In the genomic region with DNA sequence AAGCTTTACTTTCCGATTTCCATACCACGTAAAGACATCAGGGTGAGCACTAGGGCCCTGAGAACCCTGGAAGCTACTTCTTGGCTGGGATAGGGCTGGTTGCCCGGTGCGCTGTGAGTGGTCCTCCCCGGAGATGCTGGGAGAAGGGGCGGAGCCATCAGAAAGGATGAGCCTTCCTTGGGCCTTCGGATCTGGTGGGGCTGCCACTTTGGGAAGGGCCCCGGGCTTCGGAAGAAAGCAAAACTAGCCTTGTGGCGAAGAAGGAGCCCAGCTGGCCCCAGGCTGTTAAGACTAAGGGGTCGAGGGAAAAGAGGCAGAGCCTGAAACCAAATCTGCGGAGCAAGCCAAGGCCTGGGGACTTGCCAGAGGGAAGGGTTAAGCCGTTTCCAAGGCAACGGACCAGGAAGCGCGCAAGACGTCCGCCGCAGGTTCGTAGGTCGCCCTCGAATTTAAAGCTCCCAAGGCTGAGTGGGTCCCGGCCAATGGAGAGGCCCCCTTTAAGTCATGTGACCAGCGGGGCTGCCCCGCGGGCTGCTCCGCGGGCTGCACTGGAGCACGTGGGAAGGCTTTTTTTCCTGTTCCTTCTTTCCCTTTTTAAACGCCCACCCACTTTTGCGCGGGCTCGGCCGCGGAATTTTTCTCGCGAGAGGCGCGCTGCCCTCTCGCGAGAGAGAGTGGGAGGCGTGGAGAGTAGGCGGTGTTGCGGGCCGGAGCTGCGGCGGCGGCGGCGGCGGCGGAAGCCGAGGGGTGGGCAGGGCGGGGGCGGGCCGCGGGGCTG, we compare ENCODE assay signal across 8 cellular contexts. TPM values are rescaled to one million over a fixed set of nuclear protein-coding genes. Genes with fewer than 3 reads are reported as not detected.
A peak's percentile ranks its signal among the peaks of the same experiment; 100 is the strongest.
DNase-seq lines count a peak whose midpoint lies in the region; ATAC-seq, FAIRE-seq and TF ChIP-seq lines count a peak whose summit lies in the region.

No MANE protein-coding gene starts in this region.

- CTCF ChIA-PET in HepG2 (lab: Yijun Ruan, JAX; ENCODE audit: low intra/inter-chr PET ratio, low total read pairs), result no interaction called here

- peaks cover 9% of the 10 kb centered on the region for H3K79me2 ChIP-seq in HepG2 (ENCODE audit: insufficient read depth, low read length)

- H3K4me2 ChIP-seq in HepG2 (ENCODE audit: low read depth, low read length), result peak overlapping the region; percentile 60

- peaks cover 0 to 1% (median under 1%) of the 10 kb centered on the region in 3 donors for H3K27me3 Mint-ChIP-seq in CD14-positive monocyte (ENCODE audit: low read depth in 3 of 3)

- H3K9me3 Mint-ChIP-seq in CD14-positive monocyte, result peaks cover 0 to 7% (median 4%) of the 10 kb centered on the region in 7 donors

- H3K4me1 Mint-ChIP-seq in CD14-positive monocyte, result peaks cover 37% of the 10 kb centered on the region

- 27% methylated on average over 24 of the region's 57 CpGs for WGBS in HepG2 (ENCODE audit: low lambda C conversion rate)

- intact Hi-C loops in CD14-positive monocyte (cut with micrococcal nuclease) (no loop called here), HepG2 (cut with micrococcal nuclease; ENCODE audit: unreplicated experiment) (no loop called here)

- POLR2A ChIA-PET in HepG2 (lab: Yijun Ruan, JAX), result interaction anchor here (1.4 kb wide), 1 partner anchor 12 kb away, joined by 4 read pairs; no protein-coding TSS in a partner anchor

- H3K27me3 ChIP-seq in HepG2 (ENCODE audit: control insufficient read depth in 1 of 2, insufficient read depth in 2 of 2, low read length in 2 of 2), result no peaks in the 10 kb centered on the region

- peak; percentile 87 for ATAC-seq in GM19395 (IDR thresholded peaks at IDR 0.05; ENCODE audit: unreplicated experiment)
- ATAC-seq in HG03558 (IDR thresholded peaks at IDR 0.05; ENCODE audit: extremely low read depth, unreplicated experiment), result peak; percentile 70
- ATAC-seq in HepG2, result peak; percentile 90

- peak overlapping the region; percentile 59 for H3K27ac ChIP-seq in HepG2 (ENCODE audit: extremely low read length, insufficient read depth, low read length)

- peak overlapping the region; percentile 75 to 92 (median 89) for H3K27ac Mint-ChIP-seq in CD14-positive monocyte

- H3K4me1 ChIP-seq in HepG2 (ENCODE audit: insufficient read depth, low read length), result peaks cover 27% of the 10 kb centered on the region

- H3K4me3 ChIP-seq in HepG2 (replicated peaks in 1 of 3; ENCODE audit: insufficient read depth in 1 of 3, low read depth in 2 of 3, low read length in 3 of 3), result peak overlapping the region; percentile 44 to 91 (median 82); a peak in 5 of 6 replicates

- TF ChIP-seq RAD21 in HepG2 (CRISPR knock-in tag; IDR thresholded peaks at IDR 0.05), result no peak

- DNase-seq in CD14-positive monocyte (ENCODE audit: low spot score), result peak; percentile 90
- peak; percentile 99 for DNase-seq in NCI-H748 (lab: John Stamatoyannopoulos, UW; ENCODE audit: unreplicated experiment)
- peak; percentile 89 to 92 for DNase-seq in activated CD4-positive, alpha-beta T cell treated with anti-CD3 and anti-CD28 coated beads, Interleukin-2, amount 50 U/mL, for 4 hours
- peak; percentile 94 to 96 for DNase-seq in dermis microvascular lymphatic vessel endothelial cell (ENCODE audit: low read depth in 2 of 2)
- DNase-seq in HepG2 (ENCODE audit: low spot score), result peak; percentile 87
- peak; percentile 90 to 91 for DNase-seq in stimulated activated CD4-positive, alpha-beta T cell treated with anti-CD3 and anti-CD28 coated beads, Interleukin-2, amount 100 ng/mL, for 48 hours

- peak; percentile 44 for FAIRE-seq in HepG2 (lab: Jason Lieb, UNC)

- peak overlapping the region; percentile 99 for H2AFZ ChIP-seq in HepG2 (ENCODE audit: low read length)

- no TSS peak for BruUV-seq in HepG2 (replicated peaks; lab: Mats Ljungman, UMichigan)

- TF ChIP-seq CTCF in CD14-positive monocyte (IDR thresholded peaks at IDR 0.05), result no peak
- no peak for TF ChIP-seq CTCF in HepG2 (CRISPR knock-in tag; IDR thresholded peaks at IDR 0.05)

- H3K4me3 Mint-ChIP-seq in CD14-positive monocyte, result peak overlapping the region; percentile 97

- H4K20me1 ChIP-seq in HepG2 (ENCODE audit: insufficient read depth, low read length), result no peaks in the 10 kb centered on the region

- H3K9me3 ChIP-seq in HepG2 (ENCODE audit: low read length), result no peaks in the 10 kb centered on the region

- H3K9ac ChIP-seq in HepG2 (ENCODE audit: insufficient read depth, low read depth, low read length), result peak overlapping the region; percentile 63

- in situ Hi-C loops in HepG2 (cut with HindIII; ENCODE audit: extremely low pct_ligation_motif_present, low pct_unique_long_range_greater_than_20kb), result no loop called here

- H3K36me3 Mint-ChIP-seq in CD14-positive monocyte, result no peaks in the 10 kb centered on the region

- no peak; a peak in 1 of 4 replicates for TF ChIP-seq POLR2A in HepG2 (IDR thresholded peaks at IDR 0.05; ENCODE audit: insufficient read depth in 1 of 2, low read depth in 2 of 2, low read length in 2 of 2)

- TF ChIP-seq EP300 in HepG2 (IDR thresholded peaks at IDR 0.05; ENCODE audit: low read depth in 2 of 2, low read length in 2 of 2), result no peak
- peak; percentile 13; the same call in 1 of the 2 replicates for TF ChIP-seq EP300 in HepG2 (CRISPR knock-in tag; IDR thresholded peaks at IDR 0.05; ENCODE audit: borderline replicate concordance)

- no peaks in the 10 kb centered on the region for H3K36me3 ChIP-seq in HepG2 (replicated peaks in 1 of 2; ENCODE audit: control insufficient read depth in 1 of 2, insufficient read depth in 2 of 2, low read length in 2 of 2)

TF ChIP-seq in HepG2, 621 proteins besides CTCF, POLR2A, EP300 and RAD21 (continues in another document):
- TF ChIP-seq RAD51 (IDR thresholded peaks at IDR 0.05; ENCODE audit: borderline replicate concordance) (peak; percentile 92), CAMTA2 (CRISPR knock-in tag; IDR thresholded peaks at IDR 0.05; ENCODE audit: borderline replicate concordance) (0 out of 2 replicates have a peak, but pooled peaks have one; percentile 33), ZFP37 (CRISPR knock-in tag; IDR thresholded peaks at IDR 0.05; ENCODE audit: borderline replicate concordance) (peak; percentile 87; the same call in 1 of the 2 replicates), YEATS2 (CRISPR knock-in tag; IDR thresholded peaks at IDR 0.05; ENCODE audit: borderline replicate concordance) (peak; percentile 93), ARID2 (CRISPR knock-in tag; IDR thresholded peaks at IDR 0.05; ENCODE audit: borderline replicate concordance) (peak; percentile 51; the same call in 1 of the 2 replicates), ZMYM4 (CRISPR knock-in tag; IDR thresholded peaks at IDR 0.05) (peak; percentile 92), NKX3-1 (CRISPR knock-in tag; IDR thresholded peaks at IDR 0.05) (peak; percentile 87), ZNF777 (CRISPR knock-in tag; IDR thresholded peaks at IDR 0.05) (peak; percentile 49; the same call in 1 of the 2 replicates), MED13 (CRISPR knock-in tag; IDR thresholded peaks at IDR 0.05) (0 out of 2 replicates have a peak, but pooled peaks have one; percentile 73), ZFYVE20 (CRISPR knock-in tag; IDR thresholded peaks at IDR 0.05; ENCODE audit: borderline replicate concordance, low read depth) (peak; percentile 93; the same call in 1 of the 2 replicates), ZNF607 (CRISPR knock-in tag; IDR thresholded peaks at IDR 0.05; ENCODE audit: borderline replicate concordance) (peak; percentile 72; the same call in 1 of the 2 replicates)
- TF ChIP-seq, protein P1, sequence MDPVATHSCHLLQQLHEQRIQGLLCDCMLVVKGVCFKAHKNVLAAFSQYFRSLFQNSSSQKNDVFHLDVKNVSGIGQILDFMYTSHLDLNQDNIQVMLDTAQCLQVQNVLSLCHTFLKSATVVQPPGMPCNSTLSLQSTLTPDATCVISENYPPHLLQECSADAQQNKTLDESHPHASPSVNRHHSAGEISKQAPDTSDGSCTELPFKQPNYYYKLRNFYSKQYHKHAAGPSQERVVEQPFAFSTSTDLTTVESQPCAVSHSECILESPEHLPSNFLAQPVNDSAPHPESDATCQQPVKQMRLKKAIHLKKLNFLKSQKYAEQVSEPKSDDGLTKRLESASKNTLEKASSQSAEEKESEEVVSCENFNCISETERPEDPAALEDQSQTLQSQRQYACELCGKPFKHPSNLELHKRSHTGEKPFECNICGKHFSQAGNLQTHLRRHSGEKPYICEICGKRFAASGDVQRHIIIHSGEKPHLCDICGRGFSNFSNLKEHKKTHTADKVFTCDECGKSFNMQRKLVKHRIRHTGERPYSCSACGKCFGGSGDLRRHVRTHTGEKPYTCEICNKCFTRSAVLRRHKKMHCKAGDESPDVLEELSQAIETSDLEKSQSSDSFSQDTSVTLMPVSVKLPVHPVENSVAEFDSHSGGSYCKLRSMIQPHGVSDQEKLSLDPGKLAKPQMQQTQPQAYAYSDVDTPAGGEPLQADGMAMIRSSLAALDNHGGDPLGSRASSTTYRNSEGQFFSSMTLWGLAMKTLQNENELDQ (CRISPR knock-in tag; IDR thresholded peaks at IDR 0.05; ENCODE audit: borderline replicate concordance), result no peak

RNA-seq across cellular contexts. Expression of gene AKAP11, which starts 0.4 kb away (rescaled TPM):
- polyA plus RNA-seq in CD14-positive monocyte (1 to 10 TPM; 1.2 to 1.7 TPM), HepG2 (2011; rRNA removed) (6.4 and 7.2 TPM in 2 replicates)
- total RNA-seq in dermis microvascular lymphatic vessel endothelial cell (14.5 and 22.5 TPM in 2 replicates), HepG2 (2016; rRNA removed; fragmentation: Illumina TruSeq; extraction: Trizol) (9.8 and 16.9 TPM in 2 replicates)
- total RNA-seq in HepG2 (2016; cell fraction: cytosol; rRNA removed; fragmentation: Illumina TruSeq; extraction: Trizol; ENCODE audit: low read depth), result 0.88 and 1.1 TPM in 2 replicates
- 9.0 and 15.0 TPM in 2 replicates for total RNA-seq in HepG2 (2016; cell fraction: insoluble cytoplasmic fraction; rRNA removed; fragmentation: Illumina TruSeq; extraction: Trizol)
- 5.0 and 5.8 TPM in 2 replicates for total RNA-seq in HepG2 (2016; cell fraction: membrane; rRNA removed; fragmentation: Illumina TruSeq; extraction: Trizol)
- 14.4 and 17.1 TPM in 2 replicates for total RNA-seq in HepG2 (2016; cell fraction: nucleus; rRNA removed; fragmentation: Illumina TruSeq; extraction: Trizol)
- polyA plus RNA-seq in HepG2 (2011; cell fraction: cytosol; rRNA removed), result 2.1 and 3.8 TPM in 2 replicates
- polyA plus RNA-seq in HepG2 (2011; cell fraction: nucleus; rRNA removed), result 4.8 and 7.1 TPM in 2 replicates
- polyA plus RNA-seq in HepG2 (2012), result 8.5 and 9.6 TPM in 2 replicates
- polyA plus RNA-seq in HepG2 (2016; cell fraction: cytosol; fragmentation: Illumina TruSeq; extraction: Trizol; ENCODE audit: low read depth), result 0.32 and 0.34 TPM in 2 replicates
- polyA plus RNA-seq in HepG2 (2016; cell fraction: insoluble cytoplasmic fraction; fragmentation: Illumina TruSeq; extraction: Trizol; ENCODE audit: low read depth), result 7.8 and 7.9 TPM in 2 replicates
- polyA plus RNA-seq in HepG2 (2016; cell fraction: membrane; fragmentation: Illumina TruSeq; extraction: Trizol; ENCODE audit: low read depth), result 1.0 and 1.2 TPM in 2 replicates
- polyA plus RNA-seq in HepG2 (2016; cell fraction: nucleus; fragmentation: Illumina TruSeq; extraction: Trizol; ENCODE audit: insufficient read depth, low read depth), result 11.9 and 13.3 TPM in 2 replicates
- 6.2 and 11.4 TPM in 2 replicates for polyA minus RNA-seq in HepG2 (2011; rRNA and poly(A)+ RNA removed; ENCODE audit: low replicate concordance)
- 10.1 and 13.1 TPM in 2 replicates for polyA minus RNA-seq in HepG2 (2011; cell fraction: cytosol; rRNA and poly(A)+ RNA removed)
- polyA minus RNA-seq in HepG2 (2011; cell fraction: nucleus; rRNA and poly(A)+ RNA removed), result 25.1 and 32.9 TPM in 2 replicates

Comparison
In these comparisons a context has a peak if more than half of its experiments do, and no peak if none do; other contexts are left out.
1. Peak in every context shown above with its lines: DNase-seq, ATAC-seq, H3K4me3 ChIP-seq and H3K27ac ChIP-seq.